Comparison of ENCODE assay signal across 8 cellular contexts in genomic region chr14:68816183-68816942, GRCh38. TPM values are rescaled to one million over a fixed set of nuclear protein-coding genes. Genes with fewer than 3 reads are reported as not detected.
DNase-seq lines count a peak whose midpoint lies in the region; ATAC-seq and TF ChIP-seq lines count a peak whose summit lies in the region.

No MANE protein-coding gene starts in this region.

- no peak for DNase-seq in AG09319 (ENCODE audit: extremely low read depth, low read depth)
- peak; percentile 87 to 94 for DNase-seq in NCI-H446 (lab: John Stamatoyannopoulos, UW)
- peak; percentile 93 for DNase-seq in activated CD4-positive, alpha-beta T cell treated with anti-CD3 and anti-CD28 coated beads for 36 hours
- no peak for DNase-seq in chondrocyte (ENCODE audit: low spot score)
- peak; percentile 86 to 93 for DNase-seq in left colon
- peak; percentile 85 to 90 for DNase-seq in stimulated activated CD4-positive, alpha-beta T cell treated with anti-CD3 and anti-CD28 coated beads, Interleukin-1b, Interleukin-23, amount 100 ng/mL, for 4 hours (ENCODE audit: low read depth in 2 of 2)

- H3K27ac Mint-ChIP-seq in activated CD4-positive, alpha-beta T cell treated with anti-CD3 and anti-CD28 coated beads for 36 hours, result peak overlapping the region; percentile 94
- H3K27ac Mint-ChIP-seq in chondrocyte (ENCODE audit: unreplicated experiment), result peak overlapping the region; percentile 89

- CTCF ChIA-PET in activated CD4-positive, alpha-beta T cell treated with anti-CD3 and anti-CD28 coated beads for 36 hours (lab: Charles Lee), result interaction anchor here (0.6 to 5.7 kb wide), 43 partner anchors 9 to 995 kb away, joined by 3 to 52 read pairs (median 4); partner anchors contain the start of gene ZFP36L1

- POLR2A ChIA-PET in activated CD4-positive, alpha-beta T cell treated with anti-CD3 and anti-CD28 coated beads for 36 hours (lab: Charles Lee), result interaction anchor here (0.8 to 5.9 kb wide), 6 partner anchors 21 to 570 kb away, joined by 3 to 68 read pairs (median 5); partner anchors contain the start of gene ZFP36L1

- no peaks in the 10 kb centered on the region for H3K36me3 Mint-ChIP-seq in activated CD4-positive, alpha-beta T cell treated with anti-CD3 and anti-CD28 coated beads for 36 hours (ENCODE audit: low read depth)
- H3K36me3 Mint-ChIP-seq in chondrocyte (ENCODE audit: low read depth), result peaks cover 4% of the 10 kb centered on the region

- H3K4me1 Mint-ChIP-seq in activated CD4-positive, alpha-beta T cell treated with anti-CD3 and anti-CD28 coated beads for 36 hours, result peaks cover 69% of the 10 kb centered on the region
- H3K4me1 Mint-ChIP-seq in chondrocyte (ENCODE audit: low read depth), result peaks cover 50% of the 10 kb centered on the region

- TF ChIP-seq CTCF in AG09319 (IDR thresholded peaks at IDR 0.05; ENCODE audit: low read depth, low read length) (peak; percentile 85), chondrocyte (IDR thresholded peaks at IDR 0.05) (peak; percentile 99)

- ATAC-seq in GM18873 (IDR thresholded peaks at IDR 0.05; ENCODE audit: low FRiP score, unreplicated experiment) (peak; percentile 39), HG03175 (IDR thresholded peaks at IDR 0.05; ENCODE audit: unreplicated experiment) (peak; percentile 59), left colon (peak; percentile 87)
- peak; percentile 72 for ATAC-seq in activated CD4-positive, alpha-beta T cell treated with anti-CD3 and anti-CD28 coated beads for 36 hours

- H3K27me3 Mint-ChIP-seq in activated CD4-positive, alpha-beta T cell treated with anti-CD3 and anti-CD28 coated beads for 36 hours, result no peaks in the 10 kb centered on the region
- no peaks in the 10 kb centered on the region for H3K27me3 Mint-ChIP-seq in chondrocyte (ENCODE audit: low read depth)

- intact Hi-C loops in activated CD4-positive, alpha-beta T cell treated with anti-CD3 and anti-CD28 coated beads for 36 hours (cut with DNase I, micrococcal nuclease), result loop anchor here (1.0 to 10.0 kb wide), 13 partner anchors 23 to 999 kb away; partner anchors contain the start of genes RAD51B (in 1 of the 2), ZFP36L1 (in 1 of the 2) and ZFYVE26 (in 1 of the 2)
- intact Hi-C loops in left colon (cut with DNase I, micrococcal nuclease), result loop anchor here (10.0 kb wide), 1 partner anchor 572 kb away; no protein-coding TSS in a partner anchor

- peak overlapping the region; percentile 74 for H3K4me3 Mint-ChIP-seq in activated CD4-positive, alpha-beta T cell treated with anti-CD3 and anti-CD28 coated beads for 36 hours
- H3K4me3 Mint-ChIP-seq in chondrocyte (ENCODE audit: unreplicated experiment), result peak overlapping the region; percentile 31

- H3K9me3 Mint-ChIP-seq in activated CD4-positive, alpha-beta T cell treated with anti-CD3 and anti-CD28 coated beads for 36 hours (ENCODE audit: low read depth), result no peaks in the 10 kb centered on the region
- no peaks in the 10 kb centered on the region for H3K9me3 Mint-ChIP-seq in chondrocyte (ENCODE audit: low read depth)

RNA-seq across cellular contexts. Expression of gene ZFP36L1, which starts 23.5 kb away (rescaled TPM):
- total RNA-seq in activated CD4-positive, alpha-beta T cell treated with anti-CD3 and anti-CD28 coated beads for 36 hours, result 10 to 100 TPM; 72.1 to 96.9 TPM
- 82.5 to 195 TPM (median 180 TPM) in 3 replicates for total RNA-seq in chondrocyte
- total RNA-seq in left colon, result 100 to 1,000 TPM in 1 of 2 donors, 10 to 100 TPM in 1; 79.2 to 127 TPM

Comparison
In these comparisons a context has a peak if more than half of its experiments do, and no peak if none do; other contexts are left out.
1. DNase-seq: peak in NCI-H446 (2 of 2), activated CD4-positive, alpha-beta T cell treated with anti-CD3 and anti-CD28 coated beads for 36 hours (single experiment), left colon (2 of 2) and stimulated activated CD4-positive, alpha-beta T cell treated with anti-CD3 and anti-CD28 coated beads, Interleukin-1b, Interleukin-23, amount 100 ng/mL, for 4 hours (2 of 2); none in AG09319 (single experiment) and chondrocyte (single experiment).
2. Peak in every context shown above with its lines, with median percentiles within 50 percentile points of each other: ATAC-seq.